ENCODE assay signal across 9 cellular contexts in genomic region chr5:142322747-142323479, GRCh38. TPM values are rescaled to one million over a fixed set of nuclear protein-coding genes. Genes with fewer than 3 reads are reported as not detected.
DNase-seq lines count a peak whose midpoint lies in the region; ATAC-seq, FAIRE-seq and TF ChIP-seq lines count a peak whose summit lies in the region.
"Had no signal": no experiment of that assay in that cellular context is flagged by ENCODE, and none has a peak within 500 bp of the region (broad histone marks: within the 10 kb centered on the region; RNA-seq: fewer than 3 reads in every experiment).

No MANE protein-coding gene starts in this region.

- FAIRE-seq in keratinocyte (lab: Jason Lieb, UNC) = no peak

- dilution Hi-C loops in keratinocyte (cut with MboI; ENCODE audit: extremely low pct_ligation_motif_present, low sequenced_read_pairs) = no loop called here

- H3K9me3 ChIP-seq in body of pancreas = no peaks in the 10 kb centered on the region
- H3K9me3 ChIP-seq in keratinocyte (ENCODE audit: control insufficient read depth, low read depth, low read length) = no peaks in the 10 kb centered on the region
- no peaks in the 10 kb centered on the region for H3K9me3 ChIP-seq in tibial nerve

- H3K4me3 ChIP-seq in body of pancreas = no peak overlapping the region
- peak overlapping the region; percentile 85 to 96 (median 96) for H3K4me3 ChIP-seq in keratinocyte (ENCODE audit: control insufficient read depth in 2 of 3, extremely low read depth in 1 of 3, insufficient read depth in 2 of 3, low read depth in 1 of 3, low read length in 3 of 3)
- peak overlapping the region; percentile 50 to 68 (median 61) for H3K4me3 ChIP-seq in tibial nerve

- H3K36me3 ChIP-seq in body of pancreas (replicated peaks in 1 of 2; ENCODE audit: insufficient read depth in 1 of 2, low read depth in 2 of 2) = no peaks in the 10 kb centered on the region
- H3K36me3 ChIP-seq in keratinocyte (ENCODE audit: control insufficient read depth in 2 of 2, extremely low read depth in 1 of 2, insufficient read depth in 2 of 2, low read length in 2 of 2) = peaks cover under 1 to 9% of the 10 kb centered on the region in 2 experiments
- H3K36me3 ChIP-seq in tibial nerve = no peaks in the 10 kb centered on the region

- H3K27me3 ChIP-seq in body of pancreas = peaks cover 0 to 5% of the 10 kb centered on the region in 2 donors
- H3K27me3 ChIP-seq in keratinocyte (ENCODE audit: control insufficient read depth, extremely low read depth, insufficient read depth, low read length) = no peaks in the 10 kb centered on the region
- no peaks in the 10 kb centered on the region for H3K27me3 ChIP-seq in tibial nerve

- TF ChIP-seq EP300 in tibial nerve (IDR thresholded peaks at IDR 0.05) = peak in 1 of 2 donors; percentile 37

- intact Hi-C loops in body of pancreas (cut with DNase I) = no loop called here

- DNase-seq in SIG-M5 treated with dmso at 0.1 percent for 504 hours (lab: John Stamatoyannopoulos, UW; ENCODE audit: unreplicated experiment) (peak; percentile 77), SIG-M5 (lab: John Stamatoyannopoulos, UW) (no peak), body of pancreas (peak in 2 of 4 donors; percentile 3 to 11), keratinocyte (ENCODE audit: low read depth, low spot score) (no peak), tibial nerve (ENCODE audit: low spot score in 2 of 2) (peak in 1 of 2 donors; percentile 56), GOT3 (lab: John Stamatoyannopoulos, UW) (no peak), amniotic stem cell (lab: John Stamatoyannopoulos, UW) (no peak), DMS 273 (lab: John Stamatoyannopoulos, UW; ENCODE audit: unreplicated experiment) (no peak)

- H3K9me1 ChIP-seq in keratinocyte (ENCODE audit: control insufficient read depth, extremely low read depth, insufficient read depth, low read length) = peaks cover 7% of the 10 kb centered on the region

- H3K9ac ChIP-seq in keratinocyte (ENCODE audit: control insufficient read depth, extremely low read depth, insufficient read depth, low read length) = peak overlapping the region; percentile 91

- no peak overlapping the region for H2AFZ ChIP-seq in keratinocyte (ENCODE audit: control insufficient read depth, low read length)

- no peak for TF ChIP-seq CTCF in body of pancreas (IDR thresholded peaks at IDR 0.05)
- no peak for TF ChIP-seq CTCF in keratinocyte (optimal IDR thresholded peaks at IDR 0.05 in 1 of 3, IDR thresholded peaks at IDR 0.05 in 1 of 3, conservative IDR thresholded peaks at IDR 0.05 in 1 of 3; ENCODE audit: extremely low read depth in 1 of 3, insufficient read depth in 2 of 3, low read length in 3 of 3)
- no peak for TF ChIP-seq CTCF in tibial nerve (IDR thresholded peaks at IDR 0.05)

- WGBS in body of pancreas, 2 donors = 69 to 75% methylated on average over 15 of the region's 15 CpGs
- whole genome bisulfite sequencing in tibial nerve, 2 donors = 64 to 81% methylated on average over 15 of the region's 15 CpGs

- no peak for ATAC-seq in body of pancreas

- H3K4me1 ChIP-seq in body of pancreas (peaks cover 29% of the 10 kb centered on the region), keratinocyte (ENCODE audit: control insufficient read depth, extremely low read depth, insufficient read depth, low read length) (peaks cover 52% of the 10 kb centered on the region), tibial nerve (peaks cover 0 to 89% (median 35%) of the 10 kb centered on the region in 4 donors)

- H3K79me2 ChIP-seq in keratinocyte (ENCODE audit: control insufficient read depth, insufficient read depth, low read length) = peaks cover 72% of the 10 kb centered on the region

- H4K20me1 ChIP-seq in keratinocyte (ENCODE audit: control insufficient read depth, extremely low read depth, insufficient read depth, low read length) = peaks cover 34% of the 10 kb centered on the region

- H3K27ac ChIP-seq in body of pancreas = peak overlapping the region in 3 of 4 donors; percentile 5 to 83 (median 81)
- peak overlapping the region; percentile 75 for H3K27ac ChIP-seq in keratinocyte (ENCODE audit: control insufficient read depth, insufficient read depth, low read length)
- H3K27ac ChIP-seq in tibial nerve = peak overlapping the region; percentile 42 to 87 (median 74)

- H3K4me2 ChIP-seq in keratinocyte (ENCODE audit: control insufficient read depth, extremely low read depth, insufficient read depth, low read depth, low read length) = peak overlapping the region; percentile 96

- TF ChIP-seq POLR2A in body of pancreas (IDR thresholded peaks at IDR 0.05) (no peak), tibial nerve (IDR thresholded peaks at IDR 0.05) (no peak)

RNA-seq across cellular contexts. Expression of gene SPRY4, which starts 1.9 kb away (rescaled TPM):
- 10 to 100 TPM in 1 of 2 donors, 1 to 10 TPM in 1; 6.7 to 18.5 TPM for total RNA-seq in body of pancreas
- 8.4 to 12.3 TPM (median 10.2 TPM) in 3 replicates for polyA plus RNA-seq in keratinocyte
- 2.0 TPM for polyA plus RNA-seq in keratinocyte (2011; ENCODE audit: low read depth)
- polyA plus RNA-seq in keratinocyte (2011; cell fraction: cytosol; rRNA removed) = 7.5 and 8.4 TPM in 2 replicates
- polyA plus RNA-seq in keratinocyte (2011; cell fraction: nucleus; rRNA removed) = 37.1 and 45.6 TPM in 2 replicates
- 5.2 and 14.7 TPM in 2 replicates for polyA plus RNA-seq in keratinocyte (2012; ENCODE audit: low replicate concordance)
- 12.3 to 54.5 TPM (median 21.9 TPM) in 3 replicates for polyA minus RNA-seq in keratinocyte
- polyA minus RNA-seq in keratinocyte (2011; cell fraction: cytosol; rRNA and poly(A)+ RNA removed) = 11.9 TPM
- polyA minus RNA-seq in keratinocyte (2011; cell fraction: nucleus; rRNA and poly(A)+ RNA removed) = 23.4 and 30.3 TPM in 2 replicates
- 10 to 100 TPM in 3 of 4 donors, 1 to 10 TPM in 1; 5.1 to 30.9 (median 17.9) TPM for total RNA-seq in tibial nerve
- total RNA-seq: B cell had no signal

Comparison
In these comparisons a context has a peak if more than half of its experiments do, and no peak if none do; other contexts are left out.
1. H3K4me3 ChIP-seq: peak in keratinocyte (3 of 3) and tibial nerve (4 of 4); none in body of pancreas (0 of 2).
2. Peak in every context shown above with its lines, with median percentiles within 50 percentile points of each other: H3K27ac ChIP-seq.